ENCODE assay signal across 14 cellular contexts in the genomic region with DNA sequence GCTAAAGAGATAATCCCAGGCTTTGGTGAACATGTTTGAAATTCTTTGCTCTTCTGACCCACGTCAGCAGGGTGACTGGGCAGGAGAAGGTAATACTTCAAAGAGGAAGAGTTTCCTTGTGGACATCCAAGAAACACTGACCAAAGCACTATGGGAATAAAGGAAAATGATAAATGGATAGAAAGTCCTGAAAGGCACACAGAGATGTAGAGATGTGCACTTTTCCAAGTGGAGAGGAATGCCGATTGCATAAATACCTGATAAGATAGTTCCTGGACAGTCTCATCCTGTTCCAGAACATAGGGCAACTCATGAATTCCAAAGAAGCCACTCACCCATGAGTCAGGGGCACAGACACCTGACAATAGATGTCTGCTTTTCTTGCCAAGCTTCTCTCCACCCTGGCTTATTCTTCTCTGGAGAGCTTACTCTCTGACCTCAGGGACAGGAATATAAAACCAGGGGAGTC.
DNase-seq lines count a peak whose midpoint lies in the region; ATAC-seq, FAIRE-seq and TF ChIP-seq lines count a peak whose summit lies in the region.
"Had no signal": no experiment of that assay in that cellular context is flagged by ENCODE, and none has a peak within 500 bp of the region (broad histone marks: within the 10 kb centered on the region; RNA-seq: fewer than 3 reads in every experiment).

No MANE protein-coding gene starts in this region.

- H3K4me3 ChIP-seq in Caco-2 (ENCODE audit: low read depth, low read length) (no peak overlapping the region), mammary epithelial cell (replicated peaks in 1 of 3; ENCODE audit: insufficient read depth in 1 of 3, low read depth in 2 of 3, low read length in 3 of 3) (no peak overlapping the region), keratinocyte (ENCODE audit: control insufficient read depth in 2 of 3, extremely low read depth in 1 of 3, insufficient read depth in 2 of 3, low read depth in 1 of 3, low read length in 3 of 3) (peak overlapping the region in 2 of 3 experiments; percentile 3 to 19), upper lobe of right lung (no peak overlapping the region)
- no peak overlapping the region for H3K4me3 ChIP-seq in CD8-positive, alpha-beta memory T cell (ENCODE audit: low read length)
- H3K4me3 ChIP-seq: prostate gland, tibial artery had no signal

- H3K4me1 Mint-ChIP-seq in Caco-2 (ENCODE audit: low read depth, unreplicated experiment) = peaks cover 56% of the 10 kb centered on the region
- H3K4me1 Mint-ChIP-seq in stimulated activated effector memory CD8-positive, alpha-beta T cell treated with anti-CD3 and anti-CD28 coated beads, Interleukin-12 subunit alpha, Interleukin-12 subunit beta, amount 100 ng/mL, for 72 hours = no peaks in the 10 kb centered on the region
- no peaks in the 10 kb centered on the region for H3K4me1 Mint-ChIP-seq in CD8-positive, alpha-beta memory T cell
- H3K4me1 Mint-ChIP-seq: T-cell had no signal

- dilution Hi-C loops in mammary epithelial cell (cut with HindIII; ENCODE audit: low sequenced_read_pairs) = no loop called here
- dilution Hi-C loops in keratinocyte (cut with MboI; ENCODE audit: extremely low pct_ligation_motif_present, low sequenced_read_pairs) = no loop called here

- H3K9me3 Mint-ChIP-seq in Caco-2 (ENCODE audit: unreplicated experiment) = peaks cover 12% of the 10 kb centered on the region
- peaks cover 16% of the 10 kb centered on the region for H3K9me3 Mint-ChIP-seq in stimulated activated effector memory CD8-positive, alpha-beta T cell treated with anti-CD3 and anti-CD28 coated beads, Interleukin-12 subunit alpha, Interleukin-12 subunit beta, amount 100 ng/mL, for 72 hours
- peaks cover 0 to 11% (median 4%) of the 10 kb centered on the region in 5 donors for H3K9me3 Mint-ChIP-seq in CD8-positive, alpha-beta memory T cell

- H3K9ac ChIP-seq in mammary epithelial cell (ENCODE audit: insufficient read depth, low read length) = no peak overlapping the region
- peak overlapping the region; percentile 19 for H3K9ac ChIP-seq in keratinocyte (ENCODE audit: control insufficient read depth, extremely low read depth, insufficient read depth, low read length)

- H3K27ac ChIP-seq in mammary epithelial cell (ENCODE audit: insufficient read depth, low read depth, low read length) (peak overlapping the region; percentile 80), keratinocyte (ENCODE audit: control insufficient read depth, insufficient read depth, low read length) (peak overlapping the region; percentile 76), upper lobe of right lung (no peak overlapping the region)
- H3K27ac ChIP-seq in CD8-positive, alpha-beta memory T cell (ENCODE audit: low read depth, low read length) = no peak overlapping the region
- H3K27ac ChIP-seq: prostate gland, tibial artery had no signal

- H3K9me1 ChIP-seq in keratinocyte (ENCODE audit: control insufficient read depth, extremely low read depth, insufficient read depth, low read length) = no peaks in the 10 kb centered on the region

- WGBS in mammary epithelial cell (ENCODE audit: low coverage, missing lambda C conversion rate) = 7% methylated on average over 2 of the region's 2 CpGs

- H3K27me3 ChIP-seq in Caco-2 (replicated peaks; ENCODE audit: control insufficient read depth, insufficient read depth, low read length) (no peaks in the 10 kb centered on the region), mammary epithelial cell (ENCODE audit: insufficient read depth, low read length) (no peaks in the 10 kb centered on the region), keratinocyte (ENCODE audit: control insufficient read depth, extremely low read depth, insufficient read depth, low read length) (no peaks in the 10 kb centered on the region), upper lobe of right lung (no peaks in the 10 kb centered on the region)
- H3K27me3 ChIP-seq in CD8-positive, alpha-beta memory T cell (ENCODE audit: insufficient read depth, low read length, poor library complexity, severe bottlenecking) = no peaks in the 10 kb centered on the region
- H3K27me3 ChIP-seq: tibial artery had no signal

- H3K36me3 ChIP-seq in Caco-2 (ENCODE audit: control insufficient read depth, insufficient read depth, low read length) (no peaks in the 10 kb centered on the region), mammary epithelial cell (ENCODE audit: insufficient read depth, low read length) (no peaks in the 10 kb centered on the region), keratinocyte (ENCODE audit: control insufficient read depth in 2 of 2, extremely low read depth in 1 of 2, insufficient read depth in 2 of 2, low read length in 2 of 2) (peaks cover 0 to 3% of the 10 kb centered on the region in 2 experiments), upper lobe of right lung (no peaks in the 10 kb centered on the region)
- no peaks in the 10 kb centered on the region for H3K36me3 ChIP-seq in CD8-positive, alpha-beta memory T cell (ENCODE audit: insufficient read depth, low read length)
- H3K36me3 ChIP-seq: prostate gland, tibial artery had no signal

- DNase-seq in Caco-2 = peak; percentile 64 to 78
- peak; percentile 99 for DNase-seq in NCI-H226
- DNase-seq in mammary epithelial cell = peak; percentile 88
- peak; percentile 80 for DNase-seq in keratinocyte (ENCODE audit: low read depth, low spot score)
- DNase-seq in upper lobe of right lung = no peak
- DNase-seq in stimulated activated effector memory CD8-positive, alpha-beta T cell treated with anti-CD3 and anti-CD28 coated beads, Interleukin-12 subunit alpha, Interleukin-12 subunit beta, amount 100 ng/mL, for 72 hours (ENCODE audit: low spot score in 2 of 2) = no peak
- DNase-seq in CD8-positive, alpha-beta memory T cell = no peak
- no peak for DNase-seq in activated CD4-positive, alpha-beta T cell treated with anti-CD3 and anti-CD28 coated beads, Interleukin-2, amount 50 U/mL, for 48 hours
- DNase-seq: stimulated activated CD4-positive, alpha-beta T cell treated with anti-CD3 and anti-CD28 coated beads, Interleukin-2, amount 100 ng/mL, for 24 hours; stimulated activated CD8-positive, alpha-beta memory T cell treated with anti-CD3 and anti-CD28 coated beads, Interleukin-4, amount 100 ng/mL, for 48 hours; T-cell; tibial artery had no signal

- H3K4me1 ChIP-seq in Caco-2 = peaks cover 56% of the 10 kb centered on the region
- peaks cover 38% of the 10 kb centered on the region for H3K4me1 ChIP-seq in mammary epithelial cell (ENCODE audit: insufficient read depth, low read length)
- peaks cover 35% of the 10 kb centered on the region for H3K4me1 ChIP-seq in keratinocyte (ENCODE audit: control insufficient read depth, extremely low read depth, insufficient read depth, low read length)
- no peaks in the 10 kb centered on the region for H3K4me1 ChIP-seq in upper lobe of right lung
- no peaks in the 10 kb centered on the region for H3K4me1 ChIP-seq in CD8-positive, alpha-beta memory T cell (ENCODE audit: insufficient read depth, low read length)
- H3K4me1 ChIP-seq: prostate gland, tibial artery had no signal

- peak overlapping the region; percentile 56 for H3K27ac Mint-ChIP-seq in Caco-2 (ENCODE audit: unreplicated experiment)
- no peak overlapping the region for H3K27ac Mint-ChIP-seq in stimulated activated effector memory CD8-positive, alpha-beta T cell treated with anti-CD3 and anti-CD28 coated beads, Interleukin-12 subunit alpha, Interleukin-12 subunit beta, amount 100 ng/mL, for 72 hours
- no peak overlapping the region for H3K27ac Mint-ChIP-seq in CD8-positive, alpha-beta memory T cell
- H3K27ac Mint-ChIP-seq: T-cell had no signal

- no peak overlapping the region for H2AFZ ChIP-seq in mammary epithelial cell (ENCODE audit: low read depth, low read length)
- H2AFZ ChIP-seq in keratinocyte (ENCODE audit: control insufficient read depth, low read length) = no peak overlapping the region

- peak overlapping the region; percentile 31 for H3K4me3 Mint-ChIP-seq in Caco-2 (ENCODE audit: unreplicated experiment)
- H3K4me3 Mint-ChIP-seq in stimulated activated effector memory CD8-positive, alpha-beta T cell treated with anti-CD3 and anti-CD28 coated beads, Interleukin-12 subunit alpha, Interleukin-12 subunit beta, amount 100 ng/mL, for 72 hours = no peak overlapping the region
- H3K4me3 Mint-ChIP-seq in CD8-positive, alpha-beta memory T cell = peak overlapping the region in 1 of 7 donors; percentile 75
- H3K4me3 Mint-ChIP-seq: T-cell had no signal

- intact Hi-C loops in Caco-2 (cut with micrococcal nuclease; ENCODE audit: unreplicated experiment) = loop anchor here (1.0 kb wide), 1 partner anchor 19 kb away; no protein-coding TSS in a partner anchor
- intact Hi-C loops in mammary epithelial cell (cut with micrococcal nuclease) = loop anchor here (1.0 to 2.0 kb wide), 2 partner anchors 12 to 17 kb away; no protein-coding TSS in a partner anchor
- intact Hi-C loops in upper lobe of right lung (cut with DNase I) = no loop called here

- BruUV-seq in Caco-2 (replicated peaks; lab: Mats Ljungman, UMichigan) (no TSS peak), mammary epithelial cell (replicated peaks; lab: Mats Ljungman, UMichigan) (no TSS peak)

- H3K79me2 ChIP-seq in mammary epithelial cell (ENCODE audit: insufficient read depth, low read length) (no peaks in the 10 kb centered on the region), keratinocyte (ENCODE audit: control insufficient read depth, insufficient read depth, low read length) (no peaks in the 10 kb centered on the region)

- CTCF ChIA-PET in Caco-2 (lab: Charles Lee) = interaction anchor here (1.0 kb wide), 1 partner anchor 84 kb away, joined by 3 read pairs; no protein-coding TSS in a partner anchor
- CTCF ChIA-PET in mammary epithelial cell (lab: Charles Lee; ENCODE audit: low non-redundant PET) = no interaction called here
- CTCF ChIA-PET in CD8-positive, alpha-beta memory T cell (lab: Charles Lee) = no interaction called here

- TF ChIP-seq CTCF in Caco-2 (IDR thresholded peaks at IDR 0.05; ENCODE audit: insufficient read depth in 1 of 2, low read depth in 1 of 2, low read length in 1 of 2, severe bottlenecking in 1 of 2, unreplicated experiment in 1 of 2) = no peak
- TF ChIP-seq CTCF in mammary epithelial cell (conservative IDR thresholded peaks at IDR 0.05 in 1 of 2, IDR thresholded peaks at IDR 0.05 in 1 of 2; ENCODE audit: extremely low read depth in 1 of 2, insufficient read depth in 1 of 2, low read depth in 1 of 2, low read length in 2 of 2) = no peak
- TF ChIP-seq CTCF in keratinocyte (optimal IDR thresholded peaks at IDR 0.05 in 1 of 3, IDR thresholded peaks at IDR 0.05 in 1 of 3, conservative IDR thresholded peaks at IDR 0.05 in 1 of 3; ENCODE audit: extremely low read depth in 1 of 3, insufficient read depth in 2 of 3, low read length in 3 of 3) = no peak
- no peak for TF ChIP-seq CTCF in upper lobe of right lung (IDR thresholded peaks at IDR 0.05)

- no peaks in the 10 kb centered on the region for H3K27me3 Mint-ChIP-seq in Caco-2 (ENCODE audit: insufficient read depth, unreplicated experiment)
- peaks cover 0 to 2% of the 10 kb centered on the region in 2 donors for H3K27me3 Mint-ChIP-seq in CD8-positive, alpha-beta memory T cell

- ATAC-seq in upper lobe of right lung = no peak
- no peak for ATAC-seq in stimulated activated effector memory CD8-positive, alpha-beta T cell treated with anti-CD3 and anti-CD28 coated beads, Interleukin-12 subunit alpha, Interleukin-12 subunit beta, amount 100 ng/mL, for 72 hours
- ATAC-seq: T-cell had no signal

- peak overlapping the region; percentile 34 for H3K4me2 ChIP-seq in mammary epithelial cell (ENCODE audit: insufficient read depth, low read depth, low read length)
- H3K4me2 ChIP-seq in keratinocyte (ENCODE audit: control insufficient read depth, extremely low read depth, insufficient read depth, low read depth, low read length) = peak overlapping the region; percentile 59

- H3K36me3 Mint-ChIP-seq in Caco-2 (ENCODE audit: insufficient read depth, unreplicated experiment) = peaks cover 12% of the 10 kb centered on the region
- no peaks in the 10 kb centered on the region for H3K36me3 Mint-ChIP-seq in stimulated activated effector memory CD8-positive, alpha-beta T cell treated with anti-CD3 and anti-CD28 coated beads, Interleukin-12 subunit alpha, Interleukin-12 subunit beta, amount 100 ng/mL, for 72 hours
- no peaks in the 10 kb centered on the region for H3K36me3 Mint-ChIP-seq in CD8-positive, alpha-beta memory T cell
- H3K36me3 Mint-ChIP-seq: T-cell had no signal

- H3K9me3 ChIP-seq in Caco-2 = peaks cover 12% of the 10 kb centered on the region; the same call in 1 of the 2 replicates
- H3K9me3 ChIP-seq in mammary epithelial cell (replicated peaks; ENCODE audit: insufficient read depth, low read length) = peaks cover 6% of the 10 kb centered on the region
- peaks cover 5% of the 10 kb centered on the region for H3K9me3 ChIP-seq in keratinocyte (ENCODE audit: control insufficient read depth, low read depth, low read length)
- no peaks in the 10 kb centered on the region for H3K9me3 ChIP-seq in upper lobe of right lung
- no peaks in the 10 kb centered on the region for H3K9me3 ChIP-seq in CD8-positive, alpha-beta memory T cell (ENCODE audit: low read length)
- H3K9me3 ChIP-seq: prostate gland, tibial artery had no signal

- in situ Hi-C loops in mammary epithelial cell (cut with MboI; ENCODE audit: low sequenced_read_pairs in 2 of 2) = no loop called here

- POLR2A ChIA-PET in Caco-2 (lab: Charles Lee) = interaction anchor here (0.6 to 0.7 kb wide), 2 partner anchors 8 to 18 kb away, joined by 3 read pairs; no protein-coding TSS in a partner anchor
- POLR2A ChIA-PET in CD8-positive, alpha-beta memory T cell (lab: Charles Lee) = no interaction called here

- no peaks in the 10 kb centered on the region for H4K20me1 ChIP-seq in mammary epithelial cell (ENCODE audit: insufficient read depth, low read length)
- H4K20me1 ChIP-seq in keratinocyte (ENCODE audit: control insufficient read depth, extremely low read depth, insufficient read depth, low read length) = no peaks in the 10 kb centered on the region

- peak; percentile 100 for FAIRE-seq in keratinocyte (lab: Jason Lieb, UNC)
- FAIRE-seq: colon had no signal

Comparison
In these comparisons a context has a peak if more than half of its experiments do, and no peak if none do; other contexts are left out.
1. DNase-seq: peak in Caco-2 (2 of 2), NCI-H226 (single experiment), mammary epithelial cell (single experiment) and keratinocyte (single experiment); none in upper lobe of right lung (single experiment), stimulated activated effector memory CD8-positive, alpha-beta T cell treated with anti-CD3 and anti-CD28 coated beads, Interleukin-12 subunit alpha, Interleukin-12 subunit beta, amount 100 ng/mL, for 72 hours (0 of 2), CD8-positive, alpha-beta memory T cell (0 of 5) and activated CD4-positive, alpha-beta T cell treated with anti-CD3 and anti-CD28 coated beads, Interleukin-2, amount 50 U/mL, for 48 hours (0 of 2).
2. H3K4me3 ChIP-seq: peak in keratinocyte (2 of 3); none in Caco-2 (single experiment), mammary epithelial cell (0 of 3), upper lobe of right lung (single experiment) and CD8-positive, alpha-beta memory T cell (single experiment).
3. H3K27ac ChIP-seq: peak in mammary epithelial cell (single experiment) and keratinocyte (single experiment); none in upper lobe of right lung (single experiment) and CD8-positive, alpha-beta memory T cell (single experiment).